32 cellular contexts compared by ENCODE assay signal in genomic region chr10:111709630-111710029, GRCh38.
"Had no signal": no experiment of that assay in that cellular context is flagged by ENCODE, and none has a peak within 500 bp of the region (broad histone marks: within the 10 kb centered on the region; RNA-seq: fewer than 3 reads in every experiment).

No MANE protein-coding gene starts in this region.

- H3K4me1 ChIP-seq: body of pancreas, colonic mucosa, esophagus squamous epithelium, gastroesophageal sphincter had no signal

- H3K27me3 ChIP-seq: body of pancreas, colonic mucosa, esophagus squamous epithelium, gastroesophageal sphincter had no signal

- H3K27me3 Mint-ChIP-seq: activated B cell treated with CpG ODN at 0.5 μM for 24 hours; activated CD8-positive, alpha-beta T cell treated with anti-CD3 and anti-CD28 coated beads for 36 hours; activated naive CD8-positive, alpha-beta T cell; activated T-helper 17 cell treated with anti-CD3 and anti-CD28 coated beads, Interleukin-2, amount 50 U/mL, for 72 hours; T-helper 17 cell had no signal

- ATAC-seq: activated CD4-positive, CD25-positive, alpha-beta regulatory T cell treated with anti-CD3 and anti-CD28 coated beads, Interleukin-2, amount 50 U/mL, for 24 hours; activated CD8-positive, alpha-beta T cell treated with anti-CD3 and anti-CD28 coated beads for 36 hours; activated T-cell treated with anti-CD3 and anti-CD28 coated beads, Interleukin-2, amount 50 U/mL, for 4 hours; activated T-helper 17 cell treated with anti-CD3 and anti-CD28 coated beads, Interleukin-2, amount 50 U/mL, for 72 hours; body of pancreas; gastroesophageal sphincter; T-helper 17 cell had no signal

- DNase-seq: activated B cell treated with CpG ODN at 0.5 μM for 24 hours; activated CD4-positive, alpha-beta T cell treated with anti-CD3 and anti-CD28 coated beads for 48 hours; activated CD4-positive, alpha-beta T cell treated with anti-CD3 and anti-CD28 coated beads, Interleukin-2, amount 50 U/mL, for 1 hour; activated CD4-positive, alpha-beta T cell treated with anti-CD3 and anti-CD28 coated beads, Interleukin-2, amount 50 U/mL, for 48 hours; activated CD8-positive, alpha-beta memory T cell treated with anti-CD3 and anti-CD28 coated beads for 24 hours; activated CD8-positive, alpha-beta T cell treated with anti-CD3 and anti-CD28 coated beads for 36 hours; activated effector memory CD4-positive, alpha-beta T cell treated with Interleukin-2 at 50 U/mL for 16 hours; activated gamma-delta T cell treated with Interleukin-2 at 50 U/mL for 16 hours; activated naive CD4-positive, alpha-beta T cell treated with anti-CD3 and anti-CD28 coated beads, Interleukin-2, amount 50 U/mL, for 16 hours; activated naive CD4-positive, alpha-beta T cell treated with Interleukin-2 at 50 U/mL for 16 hours; activated T-cell treated with anti-CD3 and anti-CD28 coated beads, Interleukin-2, amount 50 U/mL, for 4 hours; amniotic stem cell; anterior cingulate cortex; body of pancreas; caudate nucleus; colonic mucosa; effector CD8-positive, alpha-beta T cell; esophagus squamous epithelium; foreskin melanocyte; SW 1271; T-helper 1 cell; T-helper 17 cell; T1000; WERI-Rb-1 had no signal

- H3K9me3 Mint-ChIP-seq: activated T-cell treated with anti-CD3 and anti-CD28 coated beads, Interleukin-2, amount 50 U/mL, for 4 hours; activated T-helper 17 cell treated with anti-CD3 and anti-CD28 coated beads, Interleukin-2, amount 50 U/mL, for 72 hours had no signal

- H3K36me3 ChIP-seq: colonic mucosa, esophagus squamous epithelium, gastroesophageal sphincter, WERI-Rb-1 had no signal

- H3K27ac ChIP-seq: body of pancreas, colonic mucosa, epithelial cell of prostate, esophagus squamous epithelium, gastroesophageal sphincter, WERI-Rb-1 had no signal

- H3K36me3 Mint-ChIP-seq: activated naive CD8-positive, alpha-beta T cell had no signal

- H3K4me3 ChIP-seq: body of pancreas, colonic mucosa, esophagus squamous epithelium, gastroesophageal sphincter had no signal

- H3K4me3 Mint-ChIP-seq: activated B cell treated with CpG ODN at 0.5 μM for 24 hours; activated CD8-positive, alpha-beta T cell treated with anti-CD3 and anti-CD28 coated beads for 36 hours; activated naive CD8-positive, alpha-beta T cell; activated T-cell treated with anti-CD3 and anti-CD28 coated beads, Interleukin-2, amount 50 U/mL, for 4 hours; activated T-helper 17 cell treated with anti-CD3 and anti-CD28 coated beads, Interleukin-2, amount 50 U/mL, for 72 hours; T-helper 17 cell; T-helper 2 cell treated with Interferon-gamma antibody and Interleukin-4, amounts not matched to agents 5 μg/mL and 100 μg/mL, for 36 hours had no signal

- H3K4me1 Mint-ChIP-seq: activated B cell treated with CpG ODN at 0.5 μM for 24 hours; activated T-helper 17 cell treated with anti-CD3 and anti-CD28 coated beads, Interleukin-2, amount 50 U/mL, for 72 hours; T-helper 17 cell had no signal

- H3K9me3 ChIP-seq: colonic mucosa had no signal

- FAIRE-seq: endometrium, endothelial cell of umbilical vein had no signal

- H3K27ac Mint-ChIP-seq: activated B cell treated with CpG ODN at 0.5 μM for 24 hours; activated CD8-positive, alpha-beta T cell treated with anti-CD3 and anti-CD28 coated beads for 36 hours; activated naive CD8-positive, alpha-beta T cell; activated T-helper 17 cell treated with anti-CD3 and anti-CD28 coated beads, Interleukin-2, amount 50 U/mL, for 72 hours; T-helper 17 cell; T-helper 2 cell treated with Interferon-gamma antibody and Interleukin-4, amounts not matched to agents 5 μg/mL and 100 μg/mL, for 36 hours had no signal
